1 cellular context compared by ENCODE assay signal in the genomic region with DNA sequence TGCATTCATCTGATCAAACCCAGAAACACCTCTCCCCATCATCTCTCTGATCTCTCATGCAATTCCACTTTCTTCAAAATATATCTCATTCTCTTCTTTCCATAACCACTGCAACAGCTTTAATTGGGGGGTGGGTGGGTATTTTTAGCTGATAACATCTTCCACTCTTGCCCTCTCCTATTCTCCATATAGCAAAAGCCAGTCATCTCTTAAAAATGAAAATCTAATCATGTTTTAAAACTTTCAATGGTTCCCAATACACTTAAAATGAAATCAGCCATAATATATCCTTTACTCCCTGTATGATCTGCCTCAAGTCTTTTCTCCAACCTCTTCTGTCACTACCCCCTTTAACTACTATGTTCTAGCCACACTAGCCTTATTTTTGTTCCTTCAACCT.
TF ChIP-seq lines count a peak whose summit lies in the region.

No MANE protein-coding gene starts in this region.

TF ChIP-seq in endothelial cell of umbilical vein, 7 proteins besides CTCF, POLR2A, EP300 and RAD21:
- no peak for TF ChIP-seq POLR2AphosphoS5 (IDR thresholded peaks at IDR 0.05; ENCODE audit: insufficient read depth, low read depth, low read length)
TF ChIP-seq in endothelial cell of umbilical vein: peak in this region for 0.
